In the genomic region with DNA sequence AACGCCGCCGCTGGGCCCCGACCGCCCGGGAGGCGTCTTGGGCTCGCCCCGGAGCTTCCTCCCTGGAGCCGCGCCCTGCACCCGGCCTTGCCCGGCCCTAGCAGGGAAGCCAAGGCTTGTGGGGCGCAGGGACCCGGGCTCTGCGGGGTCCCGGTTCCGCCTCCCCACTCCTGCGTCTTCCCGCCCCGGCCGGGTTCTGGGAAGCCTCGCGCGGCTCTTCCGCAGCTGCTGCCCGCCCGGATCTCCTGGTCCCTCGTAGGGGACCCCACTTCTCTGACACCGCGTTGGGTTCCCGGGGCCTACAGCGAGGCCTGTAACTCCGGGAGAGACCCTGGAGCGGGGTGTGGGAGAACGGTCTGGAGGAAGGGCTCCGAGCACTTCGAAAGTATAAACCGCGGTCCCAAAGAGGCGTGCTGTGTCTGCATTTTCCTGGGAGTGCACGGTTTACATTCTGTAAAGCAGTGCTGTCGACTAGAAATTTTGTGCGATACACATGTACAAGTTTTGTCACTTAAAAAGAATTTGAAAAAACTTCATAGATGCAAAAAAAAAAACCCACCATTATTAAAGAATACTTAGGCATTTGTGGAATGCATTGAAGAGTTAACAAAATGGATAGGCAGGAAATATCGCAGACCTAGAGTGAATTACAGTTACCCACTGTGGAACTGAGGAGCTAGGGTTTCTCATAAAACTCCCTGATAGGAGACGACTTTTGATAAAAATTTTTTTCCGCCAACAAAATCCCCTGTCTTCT, we compare ENCODE assay signal across 8 cellular contexts. TPM values are rescaled to one million over a fixed set of nuclear protein-coding genes. Genes with fewer than 3 reads are reported as not detected.
DNase-seq lines count a peak whose midpoint lies in the region; ATAC-seq, FAIRE-seq and TF ChIP-seq lines count a peak whose summit lies in the region.
"Not testable (repeated sequence)": the region's sequence is repeated elsewhere in the genome, so short reads cannot be mapped to it uniquely, and the experiment has no call there.

No MANE protein-coding gene starts in this region.

- H3K36me3 Mint-ChIP-seq in activated CD8-positive, alpha-beta T cell treated with anti-CD3 and anti-CD28 coated beads for 36 hours (ENCODE audit: low read depth); glutamatergic neuron (ENCODE audit: unreplicated experiment); mesothelial cell of epicardium: not testable (repeated sequence)

- TF ChIP-seq EP300 in sigmoid colon (IDR thresholded peaks at IDR 0.05): not testable (repeated sequence)

- not testable (repeated sequence) for H3K27me3 ChIP-seq in GM06990 (replicated peaks; ENCODE audit: control insufficient read depth, insufficient read depth, low read length); bronchial epithelial cell (ENCODE audit: control insufficient read depth, insufficient read depth, low read length); sigmoid colon

- H3K4me1 Mint-ChIP-seq in activated CD8-positive, alpha-beta T cell treated with anti-CD3 and anti-CD28 coated beads for 36 hours (ENCODE audit: low read depth): peaks cover 15% of the 10 kb centered on the region
- H3K4me1 Mint-ChIP-seq in glutamatergic neuron (ENCODE audit: low read depth, unreplicated experiment): not testable (repeated sequence)
- H3K4me1 Mint-ChIP-seq in mesothelial cell of epicardium: peaks cover 21% of the 10 kb centered on the region

- not testable (repeated sequence) for TF ChIP-seq POLR2A in NB4 (IDR thresholded peaks at IDR 0.05; ENCODE audit: extremely low read depth, insufficient read length); sigmoid colon (IDR thresholded peaks at IDR 0.05)

- not testable (repeated sequence) for ATAC-seq in activated CD8-positive, alpha-beta T cell treated with anti-CD3 and anti-CD28 coated beads for 36 hours

- CTCF ChIA-PET in activated CD8-positive, alpha-beta T cell treated with anti-CD3 and anti-CD28 coated beads for 36 hours (lab: Charles Lee): interaction anchor here (1.6 kb wide), 1 partner anchor 116 kb away, joined by 3 read pairs; no protein-coding TSS in a partner anchor

- POLR2A ChIA-PET in activated CD8-positive, alpha-beta T cell treated with anti-CD3 and anti-CD28 coated beads for 36 hours (lab: Charles Lee): interaction anchor here (0.7 kb wide), 1 partner anchor 172 kb away, joined by 4 read pairs; a partner anchor contains a TSS

- H3K27me3 Mint-ChIP-seq in activated CD8-positive, alpha-beta T cell treated with anti-CD3 and anti-CD28 coated beads for 36 hours; glutamatergic neuron (ENCODE audit: unreplicated experiment); mesothelial cell of epicardium (ENCODE audit: low read depth): not testable (repeated sequence)

- intact Hi-C loops in activated CD8-positive, alpha-beta T cell treated with anti-CD3 and anti-CD28 coated beads for 36 hours (cut with micrococcal nuclease); sigmoid colon (cut with DNase I): not testable (repeated sequence)

- not testable (repeated sequence) for H3K9me3 Mint-ChIP-seq in activated CD8-positive, alpha-beta T cell treated with anti-CD3 and anti-CD28 coated beads for 36 hours; glutamatergic neuron (ENCODE audit: unreplicated experiment); mesothelial cell of epicardium

- peak overlapping the region; percentile 76 to 81 (median 78) for H3K27ac ChIP-seq in sigmoid colon
- H3K27ac ChIP-seq in urinary bladder (ENCODE audit: low read depth): not testable (repeated sequence)

- H3K4me1 ChIP-seq in sigmoid colon: peaks cover 0 to 18% (median 13%) of the 10 kb centered on the region in 4 donors
- H3K4me1 ChIP-seq in urinary bladder (ENCODE audit: insufficient read depth): not testable (repeated sequence)

- DNase-seq in GM06990 (ENCODE audit: extremely low read depth, insufficient read length); activated CD8-positive, alpha-beta T cell treated with anti-CD3 and anti-CD28 coated beads for 36 hours; bronchial epithelial cell (ENCODE audit: low read depth); sigmoid colon: not testable (repeated sequence)
- peak; percentile 15 for DNase-seq in NB4 (ENCODE audit: low read depth)
- peak; percentile 43 for DNase-seq in glutamatergic neuron
- DNase-seq in mesothelial cell of epicardium (ENCODE audit: low spot score in 2 of 2, unreplicated experiment in 2 of 2): peak in 1 of 2 experiments; percentile 47

- H3K36me3 ChIP-seq in GM06990 (ENCODE audit: control insufficient read depth, insufficient read depth, low read length); bronchial epithelial cell (ENCODE audit: control insufficient read depth, insufficient read depth, low read length); sigmoid colon; urinary bladder (ENCODE audit: insufficient read depth): not testable (repeated sequence)

- peak overlapping the region; percentile 76 for H3K4me3 Mint-ChIP-seq in activated CD8-positive, alpha-beta T cell treated with anti-CD3 and anti-CD28 coated beads for 36 hours
- H3K4me3 Mint-ChIP-seq in glutamatergic neuron (ENCODE audit: unreplicated experiment) (peak overlapping the region; percentile 77), mesothelial cell of epicardium (peak overlapping the region; percentile 76)

- H3K27ac Mint-ChIP-seq in activated CD8-positive, alpha-beta T cell treated with anti-CD3 and anti-CD28 coated beads for 36 hours: peak overlapping the region; percentile 57
- H3K27ac Mint-ChIP-seq in glutamatergic neuron (ENCODE audit: unreplicated experiment): not testable (repeated sequence)
- peak overlapping the region; percentile 93 for H3K27ac Mint-ChIP-seq in mesothelial cell of epicardium

- FAIRE-seq in bronchial epithelial cell (lab: Jason Lieb, UNC): not testable (repeated sequence)

- not testable (repeated sequence) for TF ChIP-seq CTCF in GM06990 (IDR thresholded peaks at IDR 0.05; ENCODE audit: insufficient read depth, low read length, poor library complexity, severe bottlenecking); NB4 (IDR thresholded peaks at IDR 0.05; ENCODE audit: low read depth, low read length); activated CD8-positive, alpha-beta T cell treated with anti-CD3 and anti-CD28 coated beads for 36 hours (IDR thresholded peaks at IDR 0.05); bronchial epithelial cell (IDR thresholded peaks at IDR 0.05; ENCODE audit: insufficient read depth, low read length, severe bottlenecking); glutamatergic neuron (IDR thresholded peaks at IDR 0.05; ENCODE audit: partially characterized antibody, unreplicated experiment); mesothelial cell of epicardium (IDR thresholded peaks at IDR 0.05; ENCODE audit: unreplicated experiment); sigmoid colon (IDR thresholded peaks at IDR 0.05)

- WGBS in sigmoid colon, 2 donors: 3% methylated on average over 25 to 27 of the region's 47 CpGs
- WGBS in urinary bladder: 2% methylated on average over 25 of the region's 47 CpGs

- H3K4me3 ChIP-seq in GM06990 (replicated peaks; ENCODE audit: low read depth, low read length) (peak overlapping the region; percentile 68), NB4 (ENCODE audit: low read depth, low read length) (peak overlapping the region; percentile 60), bronchial epithelial cell (ENCODE audit: low read depth, low read length) (peak overlapping the region; percentile 62), sigmoid colon (peak overlapping the region; percentile 57 to 89 (median 61)), urinary bladder (ENCODE audit: low read depth, low read length) (peak overlapping the region; percentile 53)

- not testable (repeated sequence) for H3K9me3 ChIP-seq in sigmoid colon

RNA-seq across cellular contexts. Expression of a gene that starts 42.6 kb away (rescaled TPM):
- total RNA-seq in activated CD8-positive, alpha-beta T cell treated with anti-CD3 and anti-CD28 coated beads for 36 hours: 10 to 100 TPM; 11.8 TPM
- 7.6 and 7.7 TPM in 2 replicates for total RNA-seq in bronchial epithelial cell
- 17.0 TPM for total RNA-seq in glutamatergic neuron (ENCODE audit: unreplicated experiment)
- 39.5 to 44.2 TPM (median 41.8 TPM) in 3 replicates for total RNA-seq in mesothelial cell of epicardium
- total RNA-seq in sigmoid colon: 10 to 100 TPM in 2 of 4 donors, 1 to 10 TPM in 2; 6.4 to 15.2 (median 9.0) TPM
- 10 to 100 TPM in 1 of 3 donors, 1 to 10 TPM in 2; 5.8 to 11.6 (median 7.8) TPM for polyA plus RNA-seq in sigmoid colon
- 13.3 TPM for total RNA-seq in urinary bladder
- polyA plus RNA-seq in urinary bladder: 11.4 TPM
